8 cellular contexts compared by ENCODE assay signal in the genomic region with DNA sequence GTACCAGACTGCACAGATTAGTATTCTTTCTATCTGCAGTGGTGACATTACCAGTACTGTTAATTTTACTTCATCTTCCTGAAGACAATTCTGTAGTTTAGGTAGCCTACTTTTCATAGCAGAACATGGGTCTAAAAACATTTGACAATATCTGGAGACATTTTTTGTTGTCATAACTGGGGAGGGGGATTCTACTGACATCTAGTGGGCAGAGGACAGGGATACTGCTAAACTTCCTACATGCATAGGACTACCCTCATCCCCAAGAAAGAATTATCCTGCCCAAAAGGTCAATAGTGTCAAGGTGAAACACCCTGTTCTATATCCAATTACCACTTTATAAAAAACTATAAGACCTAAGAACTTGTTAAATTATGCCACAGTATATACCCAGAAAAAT. TPM values are rescaled to one million over a fixed set of nuclear protein-coding genes. Genes with fewer than 3 reads are reported as not detected.
DNase-seq lines count a peak whose midpoint lies in the region; ATAC-seq and TF ChIP-seq lines count a peak whose summit lies in the region.

No MANE protein-coding gene starts in this region.

- H3K4me1 Mint-ChIP-seq in Calu3 (ENCODE audit: low read depth, unreplicated experiment) = peaks cover 44% of the 10 kb centered on the region

- peaks cover 24% of the 10 kb centered on the region for H3K36me3 Mint-ChIP-seq in Calu3 (ENCODE audit: insufficient read depth, unreplicated experiment)

- H3K4me3 ChIP-seq in RWPE2 (ENCODE audit: severe bottlenecking) = no peak overlapping the region

- H3K9me3 ChIP-seq in RWPE2 (ENCODE audit: severe bottlenecking) = peaks cover 15% of the 10 kb centered on the region

- no peak for ATAC-seq in RWPE2 (ENCODE audit: low read depth)

- no peaks in the 10 kb centered on the region for H3K27me3 Mint-ChIP-seq in Calu3 (ENCODE audit: unreplicated experiment)

- H3K4me3 Mint-ChIP-seq in Calu3 (ENCODE audit: low read depth, unreplicated experiment) = no peak overlapping the region

- peaks cover 21% of the 10 kb centered on the region for H3K36me3 ChIP-seq in RWPE2 (ENCODE audit: low read depth)

- CTCF ChIA-PET in Calu3 (lab: Charles Lee) = no interaction called here

- intact Hi-C loops in Calu3 (cut with micrococcal nuclease; ENCODE audit: unreplicated experiment) = loop anchor here (5.0 kb wide), 1 partner anchor 194 kb away; no protein-coding TSS in a partner anchor

- peak; percentile 24 for TF ChIP-seq CTCF in Calu3 (IDR thresholded peaks at IDR 0.05; ENCODE audit: unreplicated experiment)
- peak; percentile 57 for TF ChIP-seq CTCF in RWPE2 (IDR thresholded peaks at IDR 0.05; ENCODE audit: poor library complexity, severe bottlenecking)

- DNase-seq in Calu3 (no peak), HuH-7 (ENCODE audit: low spot score) (peak; percentile 27), RWPE2 (ENCODE audit: low spot score) (no peak), left kidney (ENCODE audit: low read depth, low spot score) (peak; percentile 69), putamen (ENCODE audit: low spot score) (no peak), medulla oblongata (ENCODE audit: extremely low spot score) (no peak)
- no peak for DNase-seq in activated CD4-positive, alpha-beta T cell treated with anti-CD3 and anti-CD28 coated beads for 48 hours
- no peak for DNase-seq in stimulated activated CD4-positive, alpha-beta T cell treated with anti-CD3 and anti-CD28 coated beads, Interleukin-4, amount 100 ng/mL, for 1 hour

- no peak overlapping the region for H3K27ac Mint-ChIP-seq in Calu3 (ENCODE audit: unreplicated experiment)

- H3K4me1 ChIP-seq in RWPE2 (ENCODE audit: insufficient read depth, poor library complexity, severe bottlenecking) = peaks cover 27% of the 10 kb centered on the region

- H3K27me3 ChIP-seq in RWPE2 (ENCODE audit: insufficient read depth, poor library complexity, severe bottlenecking) = no peaks in the 10 kb centered on the region

- BruUV-seq in Calu3 (replicated peaks; lab: Mats Ljungman, UMichigan) = no TSS peak

- H3K9me3 Mint-ChIP-seq in Calu3 (ENCODE audit: low read depth, unreplicated experiment) = no peaks in the 10 kb centered on the region

- H3K27ac ChIP-seq in RWPE2 (ENCODE audit: poor library complexity, severe bottlenecking) = peak overlapping the region; percentile 76

RNA-seq across cellular contexts. Expression of a gene that starts 3.4 kb away (rescaled TPM):
- 57.9 and 62.6 TPM in 2 replicates for total RNA-seq in Calu3 (2022)

Comparison
In these comparisons a context has a peak if more than half of its experiments do, and no peak if none do; other contexts are left out.
1. DNase-seq: peak in HuH-7 (single experiment) and left kidney (single experiment); none in Calu3 (single experiment), RWPE2 (single experiment), activated CD4-positive, alpha-beta T cell treated with anti-CD3 and anti-CD28 coated beads for 48 hours (single experiment), putamen (single experiment), medulla oblongata (single experiment) and stimulated activated CD4-positive, alpha-beta T cell treated with anti-CD3 and anti-CD28 coated beads, Interleukin-4, amount 100 ng/mL, for 1 hour (single experiment).